Comparison of ENCODE assay signal across 28 cellular contexts in genomic region chr17:61482467-61482866, GRCh38. TPM values are rescaled to one million over a fixed set of nuclear protein-coding genes. Genes with fewer than 3 reads are reported as not detected.
"Had no signal": no experiment of that assay in that cellular context is flagged by ENCODE, and none has a peak within 500 bp of the region (broad histone marks: within the 10 kb centered on the region; RNA-seq: fewer than 3 reads in every experiment).

No MANE protein-coding gene starts in this region.

- H3K9me3 Mint-ChIP-seq: activated naive CD4-positive, alpha-beta T cell treated with anti-CD3 and anti-CD28 coated beads, Interleukin-2, amount 50 U/mL, for 24 hours; activated T-cell treated with anti-CD3 and anti-CD28 coated beads, Interleukin-2, amount 50 U/mL, for 72 hours; activated T-helper 2 cell treated with anti-CD3 and anti-CD28 coated beads, Interferon-gamma antibody, Interleukin-2, Interleukin-4, amounts not matched to agents 10 μg/mL and 5 μg/mL and 100 μg/mL, durations not matched to agents 14 hours and 24 hours and 36 hours had no signal

- H3K4me1 Mint-ChIP-seq: activated naive CD4-positive, alpha-beta T cell treated with anti-CD3 and anti-CD28 coated beads, Interleukin-2, amount 50 U/mL, for 24 hours had no signal

- H3K36me3 Mint-ChIP-seq: activated naive CD4-positive, alpha-beta T cell treated with anti-CD3 and anti-CD28 coated beads, Interleukin-2, amount 50 U/mL, for 24 hours had no signal

- H3K36me3 ChIP-seq: breast epithelium had no signal

- H3K27ac ChIP-seq: breast epithelium, KMS-11, SK-N-MC, VCaP had no signal

- H3K4me2 ChIP-seq: KMS-11 had no signal

- H3K27me3 ChIP-seq: breast epithelium had no signal

- H3K4me3 Mint-ChIP-seq: activated CD8-positive, alpha-beta T cell treated with anti-CD3 and anti-CD28 coated beads, Interleukin-2, amount 10 ng/mL, durations not matched to agents 7 days and 5 days; activated naive CD4-positive, alpha-beta T cell treated with anti-CD3 and anti-CD28 coated beads, Interleukin-2, amount 50 U/mL, for 24 hours; activated T-cell treated with anti-CD3 and anti-CD28 coated beads, Interleukin-2, amount 50 U/mL, for 72 hours had no signal

- H3K9ac ChIP-seq: KMS-11 had no signal

- H3K4me3 ChIP-seq: breast epithelium, SK-N-MC had no signal

- H3K27ac Mint-ChIP-seq: activated CD8-positive, alpha-beta T cell treated with anti-CD3 and anti-CD28 coated beads, Interleukin-2, amount 10 ng/mL, durations not matched to agents 7 days and 5 days; activated naive CD4-positive, alpha-beta T cell treated with anti-CD3 and anti-CD28 coated beads, Interleukin-2, amount 50 U/mL, for 24 hours; activated T-cell treated with anti-CD3 and anti-CD28 coated beads, Interleukin-2, amount 50 U/mL, for 72 hours; activated T-helper 2 cell treated with anti-CD3 and anti-CD28 coated beads, Interferon-gamma antibody, Interleukin-2, Interleukin-4, amounts not matched to agents 10 μg/mL and 5 μg/mL and 100 μg/mL, durations not matched to agents 14 hours and 24 hours and 36 hours had no signal

- H3K9me3 ChIP-seq: breast epithelium had no signal

- ATAC-seq: activated CD8-positive, alpha-beta T cell treated with anti-CD3 and anti-CD28 coated beads, Interleukin-2, amount 10 ng/mL, durations not matched to agents 7 days and 5 days; activated T-cell treated with anti-CD3 and anti-CD28 coated beads, Interleukin-2, amount 50 U/mL, for 72 hours; Right ventricle myocardium inferior had no signal

- DNase-seq: activated CD4-positive, alpha-beta T cell treated with anti-CD3 and anti-CD28 coated beads for 4 hours; activated CD4-positive, CD25-positive, alpha-beta regulatory T cell; activated CD8-positive, alpha-beta T cell treated with anti-CD3 and anti-CD28 coated beads, Interleukin-2, amount 10 ng/mL, durations not matched to agents 7 days and 5 days; activated naive CD4-positive, alpha-beta T cell; activated T-cell treated with anti-CD3 and anti-CD28 coated beads, Interleukin-2, amount 50 U/mL, for 72 hours; caudate nucleus; MV-4-11; NCI-H1092 treated with DMSO at 0.1 percent for 48 hours; NCI-H1417 treated with DMSO at 0.1 percent for 48 hours; NCI-H1694; NCI-H2029; NCI-H2107; NCI-H2171 treated with DMSO at 0.1 percent for 48 hours; NCI-H226; NCI-H526; NCI-H774; RPMI8226; T-helper 1 cell had no signal

- H3K4me1 ChIP-seq: breast epithelium had no signal

RNA-seq across cellular contexts. Expression of gene TBX4, which starts 30.2 kb away (rescaled TPM):
- total RNA-seq: activated CD8-positive, alpha-beta T cell treated with anti-CD3 and anti-CD28 coated beads, Interleukin-2, amount 10 ng/mL, durations not matched to agents 7 days and 5 days; activated T-cell treated with anti-CD3 and anti-CD28 coated beads, Interleukin-2, amount 50 U/mL, for 72 hours; activated T-helper 2 cell treated with anti-CD3 and anti-CD28 coated beads, Interferon-gamma antibody, Interleukin-2, Interleukin-4, amounts not matched to agents 10 μg/mL and 5 μg/mL and 100 μg/mL, durations not matched to agents 14 hours and 24 hours and 36 hours; MCF 10A; OCI-LY7; Right ventricle myocardium inferior; T-helper 2 cell treated with Interferon-gamma antibody and Interleukin-4, amounts not matched to agents 100 ng/mL and 5 ng/mL, for 36 hours had no signal
